ENCODE assay signal across 15 cellular contexts in genomic region chr4:167555338-167556022, GRCh38.
DNase-seq lines count a peak whose midpoint lies in the region; ATAC-seq lines count a peak whose summit lies in the region.
"Had no signal": no experiment of that assay in that cellular context is flagged by ENCODE, and none has a peak within 500 bp of the region (broad histone marks: within the 10 kb centered on the region; RNA-seq: fewer than 3 reads in every experiment).

No MANE protein-coding gene starts in this region.

- peak; percentile 15 for DNase-seq in NCI-H510A treated with DMSO at 0.1 percent for 48 hours (lab: John Stamatoyannopoulos, UW)
- no peak for DNase-seq in NCI-H510A (lab: John Stamatoyannopoulos, UW)
- DNase-seq in renal cortical epithelial cell (ENCODE audit: low read depth), result peak; percentile 73
- no peak for DNase-seq in HuH-7.5 (ENCODE audit: low spot score)
- no peak for DNase-seq in hepatic stellate cell (ENCODE audit: low spot score)
- DNase-seq in NCI-H82 treated with DMSO at 0.1 percent for 48 hours (lab: John Stamatoyannopoulos, UW; ENCODE audit: unreplicated experiment), result no peak
- DNase-seq: 8988T; activated CD4-positive, alpha-beta T cell treated with anti-CD3 and anti-CD28 coated beads for 4 hours; activated T-cell treated with anti-CD3 and anti-CD28 coated beads, Interleukin-2, amount 50 U/mL, for 72 hours; immature natural killer cell; KG1; NCI-H187 treated with DMSO at 0.1 percent for 48 hours; upper lobe of right lung had no signal

- ATAC-seq in HG02840 (IDR thresholded peaks at IDR 0.05; ENCODE audit: low FRiP score, unreplicated experiment) (peak; percentile 93), HG03460 (IDR thresholded peaks at IDR 0.05; ENCODE audit: unreplicated experiment) (peak; percentile 94)
- ATAC-seq: activated T-cell treated with anti-CD3 and anti-CD28 coated beads, Interleukin-2, amount 50 U/mL, for 72 hours; upper lobe of right lung had no signal

Comparison
In these comparisons a context has a peak if more than half of its experiments do, and no peak if none do; other contexts are left out.
1. DNase-seq: peak in NCI-H510A treated with DMSO at 0.1 percent for 48 hours (single experiment) and renal cortical epithelial cell (single experiment); none in NCI-H510A (single experiment), HuH-7.5 (single experiment), hepatic stellate cell (single experiment) and NCI-H82 treated with DMSO at 0.1 percent for 48 hours (single experiment).